Comparison of ENCODE assay signal across 10 cellular contexts in the genomic region with DNA sequence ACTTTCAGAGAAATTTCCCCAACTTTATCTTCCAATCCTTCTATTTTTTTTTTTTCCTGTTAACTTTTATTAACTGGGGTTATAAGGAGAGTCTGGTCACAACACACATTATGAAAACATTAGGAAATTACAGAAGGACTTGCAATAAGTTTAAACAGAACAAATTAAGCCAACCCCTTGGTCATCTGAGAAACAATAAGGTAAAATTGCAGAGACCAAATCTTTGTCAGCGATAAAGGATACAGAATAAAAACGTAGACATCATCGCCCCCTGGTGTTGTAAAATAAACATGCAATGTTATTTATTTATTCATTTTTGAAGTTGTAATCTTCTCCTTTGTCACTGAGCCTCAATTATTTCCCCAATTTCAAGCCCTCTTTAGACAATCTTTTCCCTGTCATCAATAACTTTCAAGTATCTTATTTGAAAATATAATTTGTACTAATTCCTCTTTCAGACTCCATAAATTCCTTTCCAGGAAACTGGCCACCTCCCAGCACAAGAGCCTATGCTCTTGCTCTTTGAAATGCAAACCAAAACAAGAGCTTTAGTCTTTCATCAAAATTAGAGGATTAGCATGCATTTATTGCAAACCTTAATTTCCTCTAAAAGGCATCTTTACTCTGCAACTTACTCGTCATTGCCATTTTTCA. TPM values are rescaled to one million over a fixed set of nuclear protein-coding genes. Genes with fewer than 3 reads are reported as not detected.
A peak's percentile ranks its signal among the peaks of the same experiment; 100 is the strongest.
DNase-seq lines count a peak whose midpoint lies in the region; ATAC-seq and TF ChIP-seq lines count a peak whose summit lies in the region.
"Had no signal": no experiment of that assay in that cellular context is flagged by ENCODE, and none has a peak within 500 bp of the region (broad histone marks: within the 10 kb centered on the region; RNA-seq: fewer than 3 reads in every experiment).

No MANE protein-coding gene starts in this region.

- H3K9me3 ChIP-seq in Peyer's patch, result no peaks in the 10 kb centered on the region
- H3K9me3 ChIP-seq in esophagus squamous epithelium, result peaks cover 0 to 3% (median 0%) of the 10 kb centered on the region in 3 donors
- H3K9me3 ChIP-seq: SJSA1 had no signal

- H3K27ac ChIP-seq in Peyer's patch, result no peak overlapping the region
- no peak overlapping the region for H3K27ac ChIP-seq in esophagus squamous epithelium
- H3K27ac ChIP-seq: SJSA1 had no signal

- H3K4me1 Mint-ChIP-seq in activated naive CD8-positive, alpha-beta T cell treated with anti-CD3 and anti-CD28 coated beads, Interleukin-2, amount 50 U/mL, for 24 hours, result peaks cover 6% of the 10 kb centered on the region

- H3K36me3 Mint-ChIP-seq in activated naive CD8-positive, alpha-beta T cell treated with anti-CD3 and anti-CD28 coated beads, Interleukin-2, amount 50 U/mL, for 24 hours (ENCODE audit: low read depth), result no peaks in the 10 kb centered on the region

- TF ChIP-seq CTCF in Peyer's patch (IDR thresholded peaks at IDR 0.05), result peak in 5 of 6 experiments; percentile 56 to 79 (median 74)
- TF ChIP-seq CTCF in esophagus squamous epithelium (IDR thresholded peaks at IDR 0.05), result peak; percentile 34 to 71 (median 62)
- TF ChIP-seq CTCF in retinal pigment epithelial cell (conservative IDR thresholded peaks at IDR 0.05; ENCODE audit: low read depth, low read length), result peak; percentile 49

- intact Hi-C loops in esophagus squamous epithelium (cut with DNase I), result loop anchor here (5.0 to 10.0 kb wide), 2 partner anchors 146 to 573 kb away; no protein-coding TSS in a partner anchor

- no peak for ATAC-seq in activated naive CD8-positive, alpha-beta T cell treated with anti-CD3 and anti-CD28 coated beads, Interleukin-2, amount 50 U/mL, for 24 hours

- 15% methylated on average over 4 of the region's 4 CpGs for WGBS in esophagus squamous epithelium, 2 donors

- H3K27ac Mint-ChIP-seq in activated naive CD8-positive, alpha-beta T cell treated with anti-CD3 and anti-CD28 coated beads, Interleukin-2, amount 50 U/mL, for 24 hours, result no peak overlapping the region

- no peaks in the 10 kb centered on the region for H3K9me3 Mint-ChIP-seq in activated naive CD8-positive, alpha-beta T cell treated with anti-CD3 and anti-CD28 coated beads, Interleukin-2, amount 50 U/mL, for 24 hours

- H3K4me3 ChIP-seq in Peyer's patch, result no peak overlapping the region
- no peak overlapping the region for H3K4me3 ChIP-seq in esophagus squamous epithelium
- H3K4me3 ChIP-seq in retinal pigment epithelial cell (ENCODE audit: low read length), result no peak overlapping the region
- H3K4me3 ChIP-seq: SJSA1 had no signal

- H3K27me3 Mint-ChIP-seq in activated naive CD8-positive, alpha-beta T cell treated with anti-CD3 and anti-CD28 coated beads, Interleukin-2, amount 50 U/mL, for 24 hours, result peaks cover 11% of the 10 kb centered on the region

- H3K4me1 ChIP-seq in Peyer's patch, result no peaks in the 10 kb centered on the region
- H3K4me1 ChIP-seq in esophagus squamous epithelium, result no peaks in the 10 kb centered on the region
- H3K4me1 ChIP-seq: SJSA1 had no signal

- DNase-seq in EL (peak; percentile 31), HuH-7 (ENCODE audit: low spot score) (peak; percentile 48), Peyer's patch (no peak), esophagus squamous epithelium (lab: John Stamatoyannopoulos, UW) (no peak), retinal pigment epithelial cell (ENCODE audit: low read depth) (no peak), COLO668 (lab: John Stamatoyannopoulos, UW; ENCODE audit: unreplicated experiment) (no peak)
- DNase-seq in stimulated activated CD4-positive, alpha-beta T cell treated with anti-CD3 and anti-CD28 coated beads, Interleukin-4, amount 100 ng/mL, for 4 hours, result no peak
- no peak for DNase-seq in activated naive CD8-positive, alpha-beta T cell treated with anti-CD3 and anti-CD28 coated beads, Interleukin-2, amount 50 U/mL, for 24 hours

- H3K36me3 ChIP-seq in Peyer's patch, result no peaks in the 10 kb centered on the region
- H3K36me3 ChIP-seq in esophagus squamous epithelium, result no peaks in the 10 kb centered on the region
- H3K36me3 ChIP-seq: SJSA1 had no signal

- TF ChIP-seq POLR2A in Peyer's patch (IDR thresholded peaks at IDR 0.05) (no peak), esophagus squamous epithelium (IDR thresholded peaks at IDR 0.05) (no peak)

- H3K4me3 Mint-ChIP-seq in activated naive CD8-positive, alpha-beta T cell treated with anti-CD3 and anti-CD28 coated beads, Interleukin-2, amount 50 U/mL, for 24 hours, result no peak overlapping the region

- H3K27me3 ChIP-seq in Peyer's patch, result no peaks in the 10 kb centered on the region
- H3K27me3 ChIP-seq in esophagus squamous epithelium, result peaks cover 0 to 5% (median 0%) of the 10 kb centered on the region in 4 donors

RNA-seq across cellular contexts. Expression of a gene that starts 19.5 kb away (rescaled TPM):
- total RNA-seq in Peyer's patch, result not detected
- total RNA-seq in esophagus squamous epithelium, result not detected
- total RNA-seq: pulmonary artery endothelial cell, SJSA1 had no signal

RNA-seq across cellular contexts. Expression of a gene that starts 30.4 kb away (rescaled TPM):
- total RNA-seq in Peyer's patch (1 to 10 TPM in 2 of 4 donors, not detected in 2; 1.1 to 6.6 TPM), esophagus squamous epithelium (10 to 100 TPM in 1 of 4 donors, 1 to 10 TPM in 3; 2.2 to 11.7 (median 4.2) TPM)

Comparison
In these comparisons a context has a peak if more than half of its experiments do, and no peak if none do; other contexts are left out.
1. DNase-seq: peak in EL (single experiment) and HuH-7 (single experiment); none in Peyer's patch (0 of 3), esophagus squamous epithelium (single experiment), retinal pigment epithelial cell (single experiment), stimulated activated CD4-positive, alpha-beta T cell treated with anti-CD3 and anti-CD28 coated beads, Interleukin-4, amount 100 ng/mL, for 4 hours (0 of 2), activated naive CD8-positive, alpha-beta T cell treated with anti-CD3 and anti-CD28 coated beads, Interleukin-2, amount 50 U/mL, for 24 hours (single experiment) and COLO668 (single experiment).
2. Peak in every context shown above with its lines, with median percentiles within 50 percentile points of each other: CTCF ChIP-seq.